In the genomic region with DNA sequence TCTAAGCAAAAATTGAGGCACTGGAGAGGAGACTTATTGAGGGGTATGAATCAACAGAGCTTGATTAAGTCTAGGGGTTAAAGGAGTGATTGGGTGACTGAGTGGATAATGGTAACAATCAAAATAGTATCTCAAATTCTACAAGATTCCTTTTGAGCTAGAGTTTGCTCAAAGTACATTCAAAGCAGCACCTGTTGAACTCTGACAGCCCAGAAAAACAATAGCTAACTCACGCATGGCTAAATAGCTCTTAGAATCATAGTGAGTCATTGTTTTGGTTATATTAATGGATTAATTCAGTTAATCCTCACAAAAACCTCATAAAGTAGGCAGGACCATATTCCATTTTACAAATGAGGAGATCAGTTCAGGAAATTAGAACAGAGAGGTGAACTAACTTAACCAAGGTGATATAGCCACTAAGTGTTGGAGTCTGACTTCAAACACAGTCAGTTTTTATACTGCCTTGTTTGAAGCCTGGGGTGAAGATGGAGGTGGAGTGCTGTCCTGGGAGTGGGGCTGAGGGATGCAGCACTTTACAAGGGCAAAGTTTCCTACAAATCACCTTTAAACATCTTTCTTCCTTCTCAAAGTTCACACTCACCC, we compare ENCODE assay signal across 9 cellular contexts. TPM values are rescaled to one million over a fixed set of nuclear protein-coding genes. Genes with fewer than 3 reads are reported as not detected.
DNase-seq lines count a peak whose midpoint lies in the region; ATAC-seq and TF ChIP-seq lines count a peak whose summit lies in the region.
"Had no signal": no experiment of that assay in that cellular context is flagged by ENCODE, and none has a peak within 500 bp of the region (broad histone marks: within the 10 kb centered on the region; RNA-seq: fewer than 3 reads in every experiment).

No MANE protein-coding gene starts in this region.

- H4K5ac ChIP-seq in IMR-90 (ENCODE audit: low read depth, low read length): no peak overlapping the region

- H3K23ac ChIP-seq in IMR-90 (ENCODE audit: low read depth, low read length): no peak overlapping the region

- H3K27me3 ChIP-seq in IMR-90 (ENCODE audit: control insufficient read depth, insufficient read depth, low read length): peaks cover 5% of the 10 kb centered on the region
- H3K27me3 ChIP-seq in ovary: no peaks in the 10 kb centered on the region
- H3K27me3 ChIP-seq: SJCRH30 had no signal

- POLR2A ChIA-PET in IMR-90 (lab: Charles Lee; ENCODE audit: unreplicated experiment): interaction anchor here (0.6 kb wide), 1 partner anchor 116 kb away, joined by 4 read pairs; no protein-coding TSS in a partner anchor

- no peaks in the 10 kb centered on the region for H3K79me1 ChIP-seq in IMR-90 (ENCODE audit: low read depth in 1 of 2, low read length in 2 of 2)

- TF ChIP-seq EP300 in ovary (IDR thresholded peaks at IDR 0.05): no peak

- H2BK5ac ChIP-seq in IMR-90 (ENCODE audit: low read depth, low read length, poor library complexity, severe bottlenecking): no peak overlapping the region

- H3K18ac ChIP-seq in IMR-90 (ENCODE audit: low read depth, low read length): no peak overlapping the region

- intact Hi-C loops in IMR-90 (cut with micrococcal nuclease): no loop called here
- intact Hi-C loops in ovary (cut with DNase I): no loop called here

- H3K14ac ChIP-seq in IMR-90 (replicated peaks; ENCODE audit: low read depth, low read length): no peak overlapping the region

- TF ChIP-seq RAD21 in IMR-90 (IDR thresholded peaks at IDR 0.05; ENCODE audit: low read length): no peak

- CTCF ChIA-PET in IMR-90 (lab: Yijun Ruan, JAX): interaction anchor here (0.6 kb wide), 1 partner anchor 295 kb away, joined by 5 read pairs; no protein-coding TSS in a partner anchor

- no peak for TF ChIP-seq CTCF in GM12875 (IDR thresholded peaks at IDR 0.05; ENCODE audit: borderline replicate concordance, insufficient read depth, low read depth, low read length)
- no peak for TF ChIP-seq CTCF in IMR-90 (conservative IDR thresholded peaks at IDR 0.05; ENCODE audit: low read depth, low read length)
- no peak for TF ChIP-seq CTCF in fibroblast of villous mesenchyme (IDR thresholded peaks at IDR 0.05; ENCODE audit: insufficient read depth, low read depth, low read length)
- TF ChIP-seq CTCF in ovary (IDR thresholded peaks at IDR 0.05): no peak

- no peak overlapping the region for H2AK5ac ChIP-seq in IMR-90 (ENCODE audit: low read depth, low read length)

- no peak overlapping the region for H3K9ac ChIP-seq in IMR-90 (ENCODE audit: low read depth, low read length)

- H3K4me1 ChIP-seq in IMR-90 (ENCODE audit: control insufficient read depth, insufficient read depth, low read length): 0 out of 2 replicates have a peak, but pooled peaks cover 3% of the 10 kb centered on the region
- H3K4me1 ChIP-seq in ovary (ENCODE audit: insufficient read depth): peaks cover 4% of the 10 kb centered on the region

- no peak overlapping the region for H2AFZ ChIP-seq in IMR-90 (replicated peaks; ENCODE audit: low read length, poor library complexity)

- peak; percentile 44 for ATAC-seq in GM21576 (IDR thresholded peaks at IDR 0.05; ENCODE audit: unreplicated experiment)
- 0 out of 2 replicates have a peak, but pooled peaks have one; percentile 21 for ATAC-seq in IMR-90 (ENCODE audit: low read depth)

- H2AK9ac ChIP-seq in IMR-90 (replicated peaks; ENCODE audit: low read depth, low read length, poor library complexity): no peak overlapping the region

- dilution Hi-C loops in IMR-90 (cut with HindIII; ENCODE audit: low sequenced_read_pairs, unreplicated experiment): no loop called here

- no CpG with 5 or more reads among the region's 1 CpG for WGBS in IMR-90 (ENCODE audit: extremely low coverage in 2 of 2, insufficient read length in 1 of 2), 2 experiments
- WGBS in ovary, 3 donors: 50 to 70% (median 59%) methylated on average over 1 of the region's 1 CpG

- H3K9me1 ChIP-seq in IMR-90 (ENCODE audit: insufficient read depth, low read length): no peaks in the 10 kb centered on the region

- H3K27ac ChIP-seq in IMR-90 (ENCODE audit: insufficient read depth, low read length) (no peak overlapping the region), ovary (peak overlapping the region in 1 of 2 donors; percentile 35), caudate nucleus (ENCODE audit: low read depth, low read length) (no peak overlapping the region)
- H3K27ac ChIP-seq: SJCRH30 had no signal

- TF ChIP-seq POLR2A in IMR-90 (IDR thresholded peaks at IDR 0.05; ENCODE audit: low read depth, low read length): no peak
- TF ChIP-seq POLR2A in ovary (IDR thresholded peaks at IDR 0.05): no peak

- H3K4me2 ChIP-seq in IMR-90 (ENCODE audit: low read depth, low read length): peak overlapping the region; percentile 61; the same call in 1 of the 2 replicates

- no peaks in the 10 kb centered on the region for H3K36me3 ChIP-seq in IMR-90 (ENCODE audit: control insufficient read depth, insufficient read depth, low read length)
- no peaks in the 10 kb centered on the region for H3K36me3 ChIP-seq in ovary
- H3K36me3 ChIP-seq: SJCRH30 had no signal

- in situ Hi-C loops in IMR-90 (cut with MboI; ENCODE audit: low sequenced_read_pairs): no loop called here

- no peaks in the 10 kb centered on the region for H4K20me1 ChIP-seq in IMR-90 (ENCODE audit: insufficient read depth, low read length)

- H3K9me3 ChIP-seq in IMR-90 (ENCODE audit: control insufficient read depth, insufficient read depth, low read length) (no peaks in the 10 kb centered on the region), ovary (no peaks in the 10 kb centered on the region)
- H3K9me3 ChIP-seq: SJCRH30 had no signal

- no peak overlapping the region for H2BK20ac ChIP-seq in IMR-90 (ENCODE audit: low read depth, low read length)

- BruUV-seq in IMR-90 (replicated peaks; lab: Mats Ljungman, UMichigan): no TSS peak

- no peak overlapping the region for H4K8ac ChIP-seq in IMR-90 (ENCODE audit: low read depth in 2 of 2, low read length in 2 of 2)

- H2BK120ac ChIP-seq in IMR-90 (ENCODE audit: low read depth, low read length): no peak overlapping the region

- no peak overlapping the region for H3K4ac ChIP-seq in IMR-90 (ENCODE audit: low read depth, low read length)

- H3K4me3 ChIP-seq in GM12875 (ENCODE audit: low read depth, low read length) (peak overlapping the region; percentile 26), IMR-90 (ENCODE audit: insufficient read depth, low read depth, low read length) (no peak overlapping the region), fibroblast of villous mesenchyme (ENCODE audit: low read depth, low read length) (peak overlapping the region; percentile 26), ovary (no peak overlapping the region)
- H3K4me3 ChIP-seq: SJCRH30 had no signal

- H2BK15ac ChIP-seq in IMR-90 (ENCODE audit: low read depth, low read length): no peak overlapping the region

- no peak for DNase-seq in IMR-90
- no peak for DNase-seq in fibroblast of villous mesenchyme (ENCODE audit: low read depth)
- no peak for DNase-seq in ovary
- no peak for DNase-seq in caudate nucleus (lab: John Stamatoyannopoulos, UW)
- DNase-seq in activated effector memory CD4-positive, alpha-beta T cell treated with anti-CD3 and anti-CD28 coated beads, Interleukin-2, amount 50 U/mL, for 16 hours: no peak
- no peak for DNase-seq in ecto neural progenitor cell (ENCODE audit: low spot score)

- no peak overlapping the region for H4K91ac ChIP-seq in IMR-90 (ENCODE audit: insufficient read depth, low read depth, low read length)

- no peak overlapping the region for H3K56ac ChIP-seq in IMR-90 (ENCODE audit: extremely low read depth, insufficient read depth, low read length)

TF ChIP-seq in IMR-90, 13 proteins besides CTCF, POLR2A, EP300 and RAD21:
- TF ChIP-seq CEBPB (IDR thresholded peaks at IDR 0.05; ENCODE audit: low read depth, low read length) (no peak), NFE2L2 (IDR thresholded peaks at IDR 0.05; ENCODE audit: low read depth, low read length) (no peak), FOS (IDR thresholded peaks at IDR 0.05; ENCODE audit: low read depth, low read length) (no peak)
- TF ChIP-seq, protein P1, sequence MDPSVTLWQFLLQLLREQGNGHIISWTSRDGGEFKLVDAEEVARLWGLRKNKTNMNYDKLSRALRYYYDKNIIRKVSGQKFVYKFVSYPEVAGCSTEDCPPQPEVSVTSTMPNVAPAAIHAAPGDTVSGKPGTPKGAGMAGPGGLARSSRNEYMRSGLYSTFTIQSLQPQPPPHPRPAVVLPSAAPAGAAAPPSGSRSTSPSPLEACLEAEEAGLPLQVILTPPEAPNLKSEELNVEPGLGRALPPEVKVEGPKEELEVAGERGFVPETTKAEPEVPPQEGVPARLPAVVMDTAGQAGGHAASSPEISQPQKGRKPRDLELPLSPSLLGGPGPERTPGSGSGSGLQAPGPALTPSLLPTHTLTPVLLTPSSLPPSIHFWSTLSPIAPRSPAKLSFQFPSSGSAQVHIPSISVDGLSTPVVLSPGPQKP (IDR thresholded peaks at IDR 0.05; ENCODE audit: borderline replicate concordance, low read depth, low read length): no peak
TF ChIP-seq in IMR-90: peak in this region for 0.

RNA-seq across cellular contexts. Expression of a gene that starts 35.9 kb away (rescaled TPM):
- 11.5 and 11.9 TPM in 2 replicates for total RNA-seq in IMR-90 (2012; rRNA removed)
- 5.4 and 6.1 TPM in 2 replicates for polyA plus RNA-seq in IMR-90 (2012; rRNA removed)
- 4.0 and 4.1 TPM in 2 replicates for polyA plus RNA-seq in IMR-90 (2012; cell fraction: cytosol; rRNA removed)
- polyA plus RNA-seq in IMR-90 (2012; cell fraction: nucleus; rRNA removed; ENCODE audit: low replicate concordance): 7.1 and 10.1 TPM in 2 replicates
- total RNA-seq in fibroblast of villous mesenchyme: 30.3 and 38.4 TPM in 2 replicates
- total RNA-seq in ovary: 100 to 1,000 TPM in 1 of 7 donors, 10 to 100 TPM in 6; 34.2 to 111 (median 50.5) TPM
- polyA plus RNA-seq in ovary: 10 to 100 TPM; 33.6 to 61.0 TPM

RNA-seq across cellular contexts. Expression of a gene that starts 58.4 kb away (rescaled TPM):
- total RNA-seq in IMR-90 (2012; rRNA removed) (0.83 and 1.6 TPM in 2 replicates), fibroblast of villous mesenchyme (8.7 and 12.5 TPM in 2 replicates), ovary (10 to 100 TPM in 6 of 7 donors, 1 to 10 TPM in 1; 9.4 to 14.9 (median 10.8) TPM)
- polyA plus RNA-seq in IMR-90 (2012; rRNA removed) (0.39 and 0.53 TPM in 2 replicates), ovary (10 to 100 TPM in 1 of 2 donors, 1 to 10 TPM in 1; 9.1 to 24.5 TPM)
- 0.27 and 0.43 TPM in 2 replicates for polyA plus RNA-seq in IMR-90 (2012; cell fraction: cytosol; rRNA removed)
- polyA plus RNA-seq in IMR-90 (2012; cell fraction: nucleus; rRNA removed; ENCODE audit: low replicate concordance): 0.09 and 0.55 TPM in 2 replicates

Comparison
In these comparisons a context has a peak if more than half of its experiments do, and no peak if none do; other contexts are left out.
1. H3K4me3 ChIP-seq: peak in GM12875 (single experiment) and fibroblast of villous mesenchyme (single experiment); none in IMR-90 (single experiment) and ovary (single experiment).